ENCODE assay signal across 8 cellular contexts in genomic region chr14:87615822-87616679, GRCh38.
A peak's percentile ranks its signal among the peaks of the same experiment; 100 is the strongest.
DNase-seq lines count a peak whose midpoint lies in the region; ATAC-seq and TF ChIP-seq lines count a peak whose summit lies in the region.

No MANE protein-coding gene starts in this region.

- peak; percentile 36 for ATAC-seq in stimulated activated naive CD8-positive, alpha-beta T cell treated with anti-CD3 and anti-CD28 coated beads, Interleukin-15, Interleukin-2, amounts not matched to agents 100 U/mL and 50 U/mL, for 24 hours

- POLR2A ChIA-PET in MCF 10A (lab: Yijun Ruan, JAX), result interaction anchor here (0.6 to 0.9 kb wide), 3 partner anchors 64 to 714 kb away, joined by 3 read pairs; no protein-coding TSS in a partner anchor

- no peaks in the 10 kb centered on the region for H3K36me3 Mint-ChIP-seq in MCF 10A (ENCODE audit: insufficient read depth, unreplicated experiment)

- intact Hi-C loops in MCF 10A (cut with micrococcal nuclease), result loop anchor here (1.0 to 10.0 kb wide), 4 partner anchors 280 to 701 kb away; no protein-coding TSS in a partner anchor

- CTCF ChIA-PET in MCF 10A (lab: Yijun Ruan, JAX), result interaction anchor here (0.5 to 3.8 kb wide), 63 partner anchors 9 to 1976 kb away, joined by 3 to 14 read pairs (median 3); no protein-coding TSS in a partner anchor

- no peaks in the 10 kb centered on the region for H3K9me3 Mint-ChIP-seq in MCF 10A (ENCODE audit: unreplicated experiment)

- no peak overlapping the region for H3K4me3 Mint-ChIP-seq in MCF 10A (ENCODE audit: unreplicated experiment)

- H3K27me3 Mint-ChIP-seq in MCF 10A (ENCODE audit: insufficient read depth, unreplicated experiment), result no peaks in the 10 kb centered on the region

- peak; percentile 51 for DNase-seq in NCI-H1436 (lab: John Stamatoyannopoulos, UW)
- DNase-seq in NCI-H1436 treated with DMSO at 0.1 percent for 48 hours (lab: John Stamatoyannopoulos, UW), result no peak
- peak; percentile 46 for DNase-seq in GM20000 (ENCODE audit: low spot score)
- DNase-seq in HT1080 (ENCODE audit: low read depth), result peak; percentile 56
- DNase-seq in OCI-M1 (lab: John Stamatoyannopoulos, UW), result peak; percentile 68
- peak; percentile 73 for DNase-seq in MCF 10A (ENCODE audit: unreplicated experiment)
- DNase-seq in kidney glomerular epithelial cell (lab: John Stamatoyannopoulos, UW), result peak; percentile 74
- peak; percentile 50 for DNase-seq in stimulated activated naive CD8-positive, alpha-beta T cell treated with anti-CD3 and anti-CD28 coated beads, Interleukin-15, Interleukin-2, amounts not matched to agents 100 U/mL and 50 U/mL, for 24 hours

- H3K27ac Mint-ChIP-seq in MCF 10A (ENCODE audit: low read depth, unreplicated experiment), result no peak overlapping the region

- TF ChIP-seq CTCF in GM20000 (IDR thresholded peaks at IDR 0.05; ENCODE audit: extremely low read depth, missing control alignments), result peak; percentile 58
- TF ChIP-seq CTCF in MCF 10A (IDR thresholded peaks at IDR 0.05; ENCODE audit: unreplicated experiment), result peak; percentile 86

- H3K4me1 Mint-ChIP-seq in MCF 10A (ENCODE audit: insufficient read depth, unreplicated experiment), result peaks cover 6% of the 10 kb centered on the region

- BruUV-seq in MCF 10A (replicated peaks; lab: Mats Ljungman, UMichigan), result no TSS peak
